9 cellular contexts compared by ENCODE assay signal in the genomic region with DNA sequence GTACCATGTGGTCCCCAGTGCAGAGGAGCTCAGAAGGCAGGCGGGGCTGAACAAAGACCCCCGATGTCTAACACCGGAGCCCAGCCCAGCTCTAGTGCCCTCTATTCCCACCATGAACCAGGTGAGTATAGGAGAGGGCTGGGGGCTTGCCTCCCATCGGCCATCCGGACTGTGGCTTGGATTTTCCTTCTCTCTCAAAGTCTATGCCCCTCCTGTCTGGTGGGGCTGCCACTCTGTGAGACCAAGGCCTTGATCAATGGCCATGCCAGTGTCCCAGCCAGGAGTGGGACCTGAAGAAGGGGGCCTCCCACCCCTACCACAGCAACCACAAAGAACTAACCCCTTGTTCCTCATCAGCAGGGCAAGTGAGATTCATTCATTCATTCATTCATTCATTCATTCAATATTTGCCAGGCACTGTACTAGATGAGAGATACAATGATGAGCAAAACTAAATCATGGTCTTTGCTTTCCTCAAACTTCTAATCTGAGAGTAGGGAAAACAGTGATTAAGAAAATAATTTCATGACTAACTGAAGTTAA.
"Had no signal": no experiment of that assay in that cellular context is flagged by ENCODE, and none has a peak within 500 bp of the region (broad histone marks: within the 10 kb centered on the region; RNA-seq: fewer than 3 reads in every experiment).

No MANE protein-coding gene starts in this region.

- FAIRE-seq: H1, H54, HepG2 had no signal

- H3K4me2 ChIP-seq: GM23338 had no signal

- H3K27ac ChIP-seq: HL-60 had no signal

- DNase-seq: H9, HCEC 1CT, HFFc6, KG1 had no signal

- H3K4me3 ChIP-seq: GM23338 had no signal

- H2AFZ ChIP-seq: GM23338 had no signal

- ATAC-seq: GM23338, HepG2 had no signal
